ENCODE assay signal across 22 cellular contexts in the genomic region with DNA sequence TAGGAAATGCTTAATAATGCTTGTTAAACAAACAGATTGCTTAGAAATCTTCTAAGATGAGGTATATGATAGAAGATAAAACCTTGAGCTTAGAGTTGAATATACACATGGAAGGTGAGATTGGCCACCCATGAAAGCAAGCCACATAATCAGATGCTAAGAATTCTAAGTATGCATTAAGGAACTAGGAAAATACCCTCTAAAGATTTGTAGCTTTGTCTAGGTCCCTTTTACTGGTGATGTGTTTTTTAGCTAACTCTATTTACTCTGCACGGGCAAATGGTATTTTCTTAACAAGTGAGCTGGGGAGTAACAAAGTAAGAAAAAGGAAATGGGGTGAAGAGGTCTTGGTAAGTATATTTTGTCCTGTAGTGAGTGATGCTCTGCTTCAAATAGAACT.
"Had no signal": no experiment of that assay in that cellular context is flagged by ENCODE, and none has a peak within 500 bp of the region (broad histone marks: within the 10 kb centered on the region; RNA-seq: fewer than 3 reads in every experiment).

No MANE protein-coding gene starts in this region.

- FAIRE-seq: endometrium, pancreas had no signal

- H3K4me3 ChIP-seq: lower lobe of right lung, pancreas, spleen, tibial artery had no signal

- H3K27ac ChIP-seq: foreskin keratinocyte, lower lobe of right lung, neutrophil, pancreas, spleen, tibial artery had no signal

- H3K4me1 ChIP-seq: foreskin keratinocyte, lower lobe of right lung, pancreas, spleen had no signal

- DNase-seq: activated B cell treated with CpG ODN at 0.5 μM for 24 hours; activated CD4-positive, alpha-beta memory T cell treated with anti-CD3 and anti-CD28 coated beads for 36 hours; activated CD4-positive, alpha-beta T cell treated with anti-CD3 and anti-CD28 coated beads for 48 hours; activated effector memory CD4-positive, alpha-beta T cell treated with Interleukin-2 at 50 U/mL for 16 hours; activated naive CD4-positive, alpha-beta T cell treated with anti-CD3 and anti-CD28 coated beads for 36 hours; activated naive CD8-positive, alpha-beta T cell treated with anti-CD3 and anti-CD28 coated beads, Interleukin-2, amount 10 ng/mL, durations not matched to agents 7 days and 5 days; activated T-cell treated with anti-CD3 and anti-CD28 coated beads, Interleukin-2, amount 50 U/mL, for 48 hours; amniotic stem cell; erythroblast; hippocampal formation; left colon; lower lobe of right lung; natural killer cell; pancreas; spleen; stimulated activated CD4-positive, alpha-beta T cell treated with anti-CD3 and anti-CD28 coated beads, Interleukin-4, amount 100 ng/mL, for 24 hours; stimulated activated naive CD8-positive, alpha-beta T cell treated with anti-CD3 and anti-CD28 coated beads, Interleukin-15, amount 100 ng/mL, for 72 hours; tibial artery had no signal

- H3K27me3 ChIP-seq: foreskin keratinocyte, neutrophil, pancreas, spleen, tibial artery had no signal

- H3K9me3 ChIP-seq: neutrophil, pancreas had no signal

- H3K36me3 ChIP-seq: lower lobe of right lung, neutrophil, pancreas, spleen, tibial artery had no signal

- ATAC-seq: foreskin keratinocyte; left colon; lower lobe of right lung; natural killer cell; sciatic nerve; stimulated activated naive CD8-positive, alpha-beta T cell treated with anti-CD3 and anti-CD28 coated beads, Interleukin-15, amount 100 ng/mL, for 72 hours had no signal
